In genomic region chr1:16644179-16645043, GRCh38 we compare ENCODE assay signal across 8 cellular contexts. TPM values are rescaled to one million over a fixed set of nuclear protein-coding genes. Genes with fewer than 3 reads are reported as not detected.
DNase-seq lines count a peak whose midpoint lies in the region; ATAC-seq, FAIRE-seq and TF ChIP-seq lines count a peak whose summit lies in the region.

No MANE protein-coding gene starts in this region.

- H3K27me3 Mint-ChIP-seq in activated naive CD8-positive, alpha-beta T cell treated with anti-CD3 and anti-CD28 coated beads, Interleukin-2, amount 10 ng/mL, durations not matched to agents 7 days and 5 days: peaks cover 7% of the 10 kb centered on the region

- DNase-seq in NCI-H1092 treated with DMSO at 0.1 percent for 48 hours (lab: John Stamatoyannopoulos, UW) (peak; percentile 100), SK-N-SH (peak; percentile 100), cardiac muscle cell (ENCODE audit: low read depth in 1 of 2, low spot score in 1 of 2) (peak; percentile 95 to 100), pancreas (peak; percentile 95 to 100 (median 98)), tibial artery (peak; percentile 91 to 97)
- peak; percentile 100 for DNase-seq in activated naive CD8-positive, alpha-beta T cell treated with anti-CD3 and anti-CD28 coated beads, Interleukin-2, amount 10 ng/mL, durations not matched to agents 7 days and 5 days

- H3K36me3 ChIP-seq in SK-N-SH (replicated peaks in 1 of 2; ENCODE audit: control insufficient read depth in 1 of 2, insufficient read depth in 2 of 2, low read length in 1 of 2): peaks cover 0 to 7% of the 10 kb centered on the region in 2 experiments
- no peaks in the 10 kb centered on the region for H3K36me3 ChIP-seq in cardiac muscle cell
- no peaks in the 10 kb centered on the region for H3K36me3 ChIP-seq in pancreas
- peaks cover 0 to 9% (median 0%) of the 10 kb centered on the region in 3 donors for H3K36me3 ChIP-seq in tibial artery

- H3K27me3 ChIP-seq in SK-N-SH (ENCODE audit: insufficient read depth) (no peaks in the 10 kb centered on the region), cardiac muscle cell (peaks cover 12% of the 10 kb centered on the region), pancreas (no peaks in the 10 kb centered on the region), tibial artery (peaks cover 0 to 15% of the 10 kb centered on the region in 2 donors)

- H3K4me1 ChIP-seq in SK-N-SH (ENCODE audit: control insufficient read depth in 1 of 2, insufficient read depth in 2 of 2, low read depth in 1 of 2, low read length in 1 of 2): peaks cover 15 to 25% of the 10 kb centered on the region in 2 experiments; a peak in 2 of 4 replicates
- peaks cover 20% of the 10 kb centered on the region for H3K4me1 ChIP-seq in cardiac muscle cell (ENCODE audit: low read depth)
- peaks cover 21 to 27% (median 21%) of the 10 kb centered on the region in 3 donors for H3K4me1 ChIP-seq in pancreas
- peaks cover 5 to 44% (median 26%) of the 10 kb centered on the region in 4 donors for H3K4me1 ChIP-seq in tibial artery

- H4K20me1 ChIP-seq in SK-N-SH (ENCODE audit: insufficient read depth): no peaks in the 10 kb centered on the region

- CTCF ChIA-PET in SK-N-SH (lab: Yijun Ruan, JAX): interaction anchor here (0.6 to 2.6 kb wide), 8 partner anchors 22 to 239 kb away, joined by 3 to 11 read pairs (median 3); partner anchors contain the start of gene NBPF1

- no peak for FAIRE-seq in pancreas (lab: Jason Lieb, UNC)

- peak in 1 of 2 experiments; percentile 25; a peak in 2 of 4 replicates for TF ChIP-seq EP300 in SK-N-SH (IDR thresholded peaks at IDR 0.05; ENCODE audit: borderline replicate concordance in 1 of 2, low read depth in 1 of 2, low read length in 1 of 2)

- no peaks in the 10 kb centered on the region for H3K9me2 ChIP-seq in SK-N-SH

- H3K4me3 Mint-ChIP-seq in activated naive CD8-positive, alpha-beta T cell treated with anti-CD3 and anti-CD28 coated beads, Interleukin-2, amount 10 ng/mL, durations not matched to agents 7 days and 5 days: no peak overlapping the region

- H3K79me2 ChIP-seq in SK-N-SH (ENCODE audit: insufficient read depth): peaks cover 48% of the 10 kb centered on the region

- no peaks in the 10 kb centered on the region for H3K9me3 Mint-ChIP-seq in activated naive CD8-positive, alpha-beta T cell treated with anti-CD3 and anti-CD28 coated beads, Interleukin-2, amount 10 ng/mL, durations not matched to agents 7 days and 5 days

- H3K4me1 Mint-ChIP-seq in activated naive CD8-positive, alpha-beta T cell treated with anti-CD3 and anti-CD28 coated beads, Interleukin-2, amount 10 ng/mL, durations not matched to agents 7 days and 5 days: peaks cover 3% of the 10 kb centered on the region

- H3K27ac ChIP-seq in SK-N-SH (ENCODE audit: low read depth in 2 of 2, low read length in 1 of 2) (peak overlapping the region; percentile 50 to 91), cardiac muscle cell (peak overlapping the region; percentile 73), pancreas (peak overlapping the region; percentile 62 to 84 (median 75)), tibial artery (peak overlapping the region; percentile 78 to 79)

- no peaks in the 10 kb centered on the region for H3K36me3 Mint-ChIP-seq in activated naive CD8-positive, alpha-beta T cell treated with anti-CD3 and anti-CD28 coated beads, Interleukin-2, amount 10 ng/mL, durations not matched to agents 7 days and 5 days

- intact Hi-C loops in pancreas (cut with DNase I): no loop called here
- intact Hi-C loops in tibial artery (cut with DNase I; ENCODE audit: low total_unique reads): no loop called here

- POLR2A ChIA-PET in SK-N-SH (lab: Yijun Ruan, JAX): interaction anchor here (0.7 to 1.5 kb wide), 4 partner anchors 19 to 131 kb away, joined by 3 to 6 read pairs (median 4); partner anchors contain the start of gene NBPF1
- POLR2A ChIA-PET in activated naive CD8-positive, alpha-beta T cell treated with anti-CD3 and anti-CD28 coated beads, Interleukin-2, amount 10 ng/mL, durations not matched to agents 7 days and 5 days (lab: Charles Lee): interaction anchor here (0.8 to 1.4 kb wide), 5 partner anchors 131 to 260 kb away, joined by 3 to 7 read pairs (median 3); no protein-coding TSS in a partner anchor

- no peak overlapping the region for H3K27ac Mint-ChIP-seq in activated naive CD8-positive, alpha-beta T cell treated with anti-CD3 and anti-CD28 coated beads, Interleukin-2, amount 10 ng/mL, durations not matched to agents 7 days and 5 days

- H3K4me3 ChIP-seq in SK-N-SH (ENCODE audit: low read depth in 2 of 2, low read length in 1 of 2) (peak overlapping the region; percentile 64 to 100), cardiac muscle cell (peak overlapping the region; percentile 46), pancreas (peak overlapping the region; percentile 69 to 91 (median 80)), tibial artery (peak overlapping the region; percentile 65)

- no peaks in the 10 kb centered on the region for H3K9me3 ChIP-seq in SK-N-SH
- H3K9me3 ChIP-seq in cardiac muscle cell (ENCODE audit: low read depth): no peaks in the 10 kb centered on the region
- H3K9me3 ChIP-seq in pancreas: no peaks in the 10 kb centered on the region
- no peaks in the 10 kb centered on the region for H3K9me3 ChIP-seq in tibial artery

- ATAC-seq in HG02642 (IDR thresholded peaks at IDR 0.05; ENCODE audit: poor library complexity, unreplicated experiment): peak; percentile 81
- peak; percentile 87 for ATAC-seq in activated naive CD8-positive, alpha-beta T cell treated with anti-CD3 and anti-CD28 coated beads, Interleukin-2, amount 10 ng/mL, durations not matched to agents 7 days and 5 days (ENCODE audit: low read depth)
- ATAC-seq in pancreas: peak; percentile 69 to 86 (median 79)

- H3F3A ChIP-seq in SK-N-SH (replicated peaks; ENCODE audit: insufficient read depth): no peaks in the 10 kb centered on the region

- H3K9ac ChIP-seq in SK-N-SH: peak overlapping the region; percentile 90

- H2AFZ ChIP-seq in SK-N-SH (ENCODE audit: low read depth): peak overlapping the region; percentile 99

- WGBS in SK-N-SH (ENCODE audit: low lambda C conversion rate): 5% methylated on average over 71 of the region's 71 CpGs
- 1% methylated on average over 71 of the region's 71 CpGs for WGBS in pancreas, 2 donors

- peak; percentile 78 for TF ChIP-seq CTCF in GM12873 (IDR thresholded peaks at IDR 0.05; ENCODE audit: insufficient read depth, low read depth, low read length, missing control alignments)
- peak; percentile 58 for TF ChIP-seq CTCF in SK-N-SH (IDR thresholded peaks at IDR 0.05)
- TF ChIP-seq CTCF in cardiac muscle cell (IDR thresholded peaks at IDR 0.05; ENCODE audit: low read depth, low read length): peak; percentile 43
- peak; percentile 28 to 55 (median 39) for TF ChIP-seq CTCF in pancreas (IDR thresholded peaks at IDR 0.05)
- TF ChIP-seq CTCF in tibial artery (IDR thresholded peaks at IDR 0.05): peak; percentile 29 to 36

- peak; percentile 46 for TF ChIP-seq RAD21 in SK-N-SH (IDR thresholded peaks at IDR 0.05; ENCODE audit: low read length)

- peak overlapping the region; percentile 97 for H3K4me2 ChIP-seq in SK-N-SH

TF ChIP-seq in SK-N-SH, 30 proteins besides CTCF, POLR2A, EP300 and RAD21 (continues in another document):
- TF ChIP-seq FOXM1 (IDR thresholded peaks at IDR 0.05; ENCODE audit: low read depth): no peak
- TF ChIP-seq RFX5 (IDR thresholded peaks at IDR 0.05; ENCODE audit: low read length): 0 out of 2 replicates have a peak, but pooled peaks have one; percentile 15
- TF ChIP-seq MXI1 (IDR thresholded peaks at IDR 0.05; ENCODE audit: low read depth, low read length): peak; percentile 95
- TF ChIP-seq NRF1 (IDR thresholded peaks at IDR 0.05; ENCODE audit: low read depth, low read length): peak; percentile 98
- TF ChIP-seq TCF12 (IDR thresholded peaks at IDR 0.05): no peak
- TF ChIP-seq GABPA (IDR thresholded peaks at IDR 0.05; ENCODE audit: low read depth): peak; percentile 83
- peak; percentile 78 for TF ChIP-seq YY1 (IDR thresholded peaks at IDR 0.05; ENCODE audit: low read depth)

RNA-seq across cellular contexts. Expression of gene RNU1-3, which starts 22.3 kb away (rescaled TPM):
- polyA plus RNA-seq in SK-N-SH (2012; rRNA removed) (not detected in 2 replicates), cardiac muscle cell (3.8 TPM in 1 of 2 replicates, not detected in the other), pancreas (not detected)
- polyA plus RNA-seq in SK-N-SH (2012; cell fraction: cytosol; rRNA removed): not detected in 2 replicates
- polyA plus RNA-seq in SK-N-SH (2012; cell fraction: nucleus; rRNA removed): not detected in 2 replicates
- total RNA-seq in activated naive CD8-positive, alpha-beta T cell treated with anti-CD3 and anti-CD28 coated beads, Interleukin-2, amount 10 ng/mL, durations not matched to agents 7 days and 5 days: 1,000 to 10,000 TPM; 3,257 to 3,430 TPM
- total RNA-seq in cardiac muscle cell (under 0.01 TPM in 2 replicates), pancreas (1,000 to 10,000 TPM in 4 of 6 donors, 100 to 1,000 TPM in 2; 687 to 5,169 (median 2,340) TPM)

RNA-seq across cellular contexts. Expression of gene NBPF1, which starts 31.0 kb away (rescaled TPM):
- 29.8 and 39.7 TPM in 2 replicates for polyA plus RNA-seq in SK-N-SH (2012; rRNA removed)
- 27.4 and 29.8 TPM in 2 replicates for polyA plus RNA-seq in SK-N-SH (2012; cell fraction: cytosol; rRNA removed)
- polyA plus RNA-seq in SK-N-SH (2012; cell fraction: nucleus; rRNA removed): 42.5 and 61.4 TPM in 2 replicates
- total RNA-seq in activated naive CD8-positive, alpha-beta T cell treated with anti-CD3 and anti-CD28 coated beads, Interleukin-2, amount 10 ng/mL, durations not matched to agents 7 days and 5 days: 10 to 100 TPM; 11.3 to 12.6 TPM
- 32.7 and 42.8 TPM in 2 replicates for total RNA-seq in cardiac muscle cell
- 52.1 and 57.6 TPM in 2 replicates for polyA plus RNA-seq in cardiac muscle cell
- total RNA-seq in pancreas: 10 to 100 TPM; 12.4 to 32.2 (median 14.3) TPM
- 1 to 10 TPM; 4.0 to 5.8 TPM for polyA plus RNA-seq in pancreas

Comparison
In these comparisons a context has a peak if more than half of its experiments do, and no peak if none do; other contexts are left out.
1. Peak in every context shown above with its lines: DNase-seq, ATAC-seq, H3K4me3 ChIP-seq and H3K27ac ChIP-seq.
2. RNA of gene RNU1-3, which starts 22.3 kb away (total RNA-seq): 3,257 to 3,430 TPM in activated naive CD8-positive, alpha-beta T cell treated with anti-CD3 and anti-CD28 coated beads, Interleukin-2, amount 10 ng/mL, durations not matched to agents 7 days and 5 days and 687 to 5,169 TPM in pancreas; under 0.01 TPM in cardiac muscle cell; every median in the first group is over 100 times any median in the second.